8 cellular contexts compared by ENCODE assay signal in the genomic region with DNA sequence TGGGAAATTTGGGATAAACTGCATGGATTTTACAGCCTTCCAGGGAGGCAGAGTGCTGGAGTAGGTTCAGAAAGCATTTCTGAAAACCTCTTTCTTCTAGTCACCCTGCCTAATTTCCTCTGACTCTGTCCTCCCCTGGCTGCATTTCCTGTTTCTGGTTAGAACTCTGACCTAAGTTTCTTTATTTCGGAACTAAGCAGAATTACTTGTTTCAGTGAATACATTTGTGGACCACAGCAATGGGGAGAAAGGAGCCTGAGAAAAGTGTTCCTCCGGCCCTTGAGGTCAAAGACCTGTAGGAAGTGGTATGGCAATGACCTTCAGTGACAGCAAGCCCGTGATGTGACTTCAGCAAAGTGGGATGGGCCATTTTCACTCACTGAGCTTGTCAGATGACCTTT.
A peak's percentile ranks its signal among the peaks of the same experiment; 100 is the strongest.
DNase-seq lines count a peak whose midpoint lies in the region; ATAC-seq lines count a peak whose summit lies in the region.

No MANE protein-coding gene starts in this region.

- DNase-seq in stimulated activated CD4-positive, alpha-beta T cell treated with anti-CD3 and anti-CD28 coated beads, Interleukin-1b, Interleukin-23, amount 100 ng/mL, for 48 hours, result peak; percentile 41
- DNase-seq in stimulated activated CD4-positive, alpha-beta T cell treated with anti-CD3 and anti-CD28 coated beads, Interleukin-4, amount 100 ng/mL, for 4 hours, result no peak
- DNase-seq in HT1080 (ENCODE audit: low read depth) (peak; percentile 77), head of caudate nucleus (no peak), aorta (no peak), NCI-H1105 treated with DMSO at 0.1 percent for 48 hours (lab: John Stamatoyannopoulos, UW) (no peak)

- peaks cover 47% of the 10 kb centered on the region for H3K4me1 Mint-ChIP-seq in activated naive CD8-positive, alpha-beta T cell (ENCODE audit: low read depth)

- intact Hi-C loops in head of caudate nucleus (cut with DNase I) (no loop called here), aorta (cut with DNase I) (no loop called here)

- no peaks in the 10 kb centered on the region for H3K4me1 ChIP-seq in aorta (ENCODE audit: control insufficient read depth in 1 of 2, insufficient read depth in 2 of 2, low read length in 2 of 2)

- H3K36me3 ChIP-seq in aorta (ENCODE audit: control insufficient read depth in 1 of 2, insufficient read depth in 2 of 2, low read length in 1 of 2), result no peaks in the 10 kb centered on the region

- no peaks in the 10 kb centered on the region for H3K9me3 ChIP-seq in aorta (ENCODE audit: control insufficient read depth, low read length)

- H3K27me3 ChIP-seq in aorta (ENCODE audit: control insufficient read depth in 1 of 2, insufficient read depth in 2 of 2, low read length in 1 of 2), result no peaks in the 10 kb centered on the region

- H3K4me3 ChIP-seq in aorta (ENCODE audit: low read length in 2 of 2), result no peak overlapping the region

- H3K9me3 Mint-ChIP-seq in activated naive CD8-positive, alpha-beta T cell (ENCODE audit: low read depth), result no peaks in the 10 kb centered on the region

- H3K27me3 Mint-ChIP-seq in activated naive CD8-positive, alpha-beta T cell, result no peaks in the 10 kb centered on the region

- ATAC-seq in GM21825 (IDR thresholded peaks at IDR 0.05; ENCODE audit: unreplicated experiment) (no peak), aorta (ENCODE audit: low FRiP score) (no peak)

- no peaks in the 10 kb centered on the region for H3K36me3 Mint-ChIP-seq in activated naive CD8-positive, alpha-beta T cell

- peak overlapping the region; percentile 70 for H3K27ac Mint-ChIP-seq in activated naive CD8-positive, alpha-beta T cell

- peak overlapping the region; percentile 1 for H3K4me3 Mint-ChIP-seq in activated naive CD8-positive, alpha-beta T cell

- H3K27ac ChIP-seq in aorta (ENCODE audit: low read depth in 1 of 2, low read length in 2 of 2), result no peak overlapping the region

- WGBS in aorta, 2 donors, result 72 to 74% methylated on average over 3 of the region's 3 CpGs

Comparison
In these comparisons a context has a peak if more than half of its experiments do, and no peak if none do; other contexts are left out.
1. DNase-seq: peak in stimulated activated CD4-positive, alpha-beta T cell treated with anti-CD3 and anti-CD28 coated beads, Interleukin-1b, Interleukin-23, amount 100 ng/mL, for 48 hours (single experiment) and HT1080 (single experiment); none in stimulated activated CD4-positive, alpha-beta T cell treated with anti-CD3 and anti-CD28 coated beads, Interleukin-4, amount 100 ng/mL, for 4 hours (0 of 2), head of caudate nucleus (0 of 42), aorta (0 of 2) and NCI-H1105 treated with DMSO at 0.1 percent for 48 hours (single experiment).